ENCODE assay signal across 19 cellular contexts in the genomic region with DNA sequence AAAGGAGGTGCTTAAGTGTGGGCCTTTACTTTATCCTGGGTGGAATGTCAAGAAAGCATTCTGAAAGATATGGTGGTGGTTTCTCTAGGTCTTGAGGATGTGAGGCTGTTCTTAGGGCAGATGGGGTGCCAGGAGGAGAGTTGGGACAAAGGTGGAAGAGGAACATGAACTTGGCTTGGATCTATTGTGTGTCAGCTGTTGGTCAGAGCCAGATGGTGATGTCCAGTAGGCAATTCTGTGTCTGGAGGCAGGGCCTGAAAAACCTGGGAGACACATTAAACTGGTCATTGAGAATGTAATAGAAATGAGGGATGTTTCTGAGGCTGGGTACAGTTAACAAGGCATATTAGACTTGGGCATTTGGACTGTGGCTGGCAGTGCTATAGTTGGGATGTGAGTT. TPM values are rescaled to one million over a fixed set of nuclear protein-coding genes. Genes with fewer than 3 reads are reported as not detected.
DNase-seq lines count a peak whose midpoint lies in the region; ATAC-seq and TF ChIP-seq lines count a peak whose summit lies in the region.
"Had no signal": no experiment of that assay in that cellular context is flagged by ENCODE, and none has a peak within 500 bp of the region (broad histone marks: within the 10 kb centered on the region; RNA-seq: fewer than 3 reads in every experiment).

No MANE protein-coding gene starts in this region.

- no peaks in the 10 kb centered on the region for H3K9me3 Mint-ChIP-seq in natural killer cell treated with Interleukin-12 subunit alpha and Interleukin-12 subunit beta and Interleukin-15 and Interleukin-18, amount 100 ng/mL, for 72 hours
- H3K9me3 Mint-ChIP-seq in natural killer cell = no peaks in the 10 kb centered on the region
- H3K9me3 Mint-ChIP-seq in osteocyte (ENCODE audit: unreplicated experiment) = no peaks in the 10 kb centered on the region
- no peaks in the 10 kb centered on the region for H3K9me3 Mint-ChIP-seq in activated CD8-positive, alpha-beta memory T cell treated with anti-CD3 and anti-CD28 coated beads, Interleukin-2, amount 10 ng/mL, durations not matched to agents 7 days and 5 days (ENCODE audit: low read depth)

- intact Hi-C loops in natural killer cell (cut with micrococcal nuclease) = loop anchor here (5.0 kb wide), 2 partner anchors 117 to 137 kb away; no protein-coding TSS in a partner anchor

- H3K4me1 Mint-ChIP-seq in natural killer cell treated with Interleukin-12 subunit alpha and Interleukin-12 subunit beta and Interleukin-15 and Interleukin-18, amount 100 ng/mL, for 72 hours (ENCODE audit: low read depth in 2 of 2) = peaks cover 15 to 16% of the 10 kb centered on the region in 2 donors
- peaks cover 14 to 16% of the 10 kb centered on the region in 2 donors for H3K4me1 Mint-ChIP-seq in natural killer cell
- H3K4me1 Mint-ChIP-seq in osteocyte (ENCODE audit: unreplicated experiment) = peaks cover 68% of the 10 kb centered on the region
- H3K4me1 Mint-ChIP-seq in activated CD8-positive, alpha-beta memory T cell treated with anti-CD3 and anti-CD28 coated beads, Interleukin-2, amount 10 ng/mL, durations not matched to agents 7 days and 5 days = peaks cover 12% of the 10 kb centered on the region

- H3K27ac ChIP-seq in epithelial cell of prostate = peak overlapping the region; percentile 6
- H3K27ac ChIP-seq: GM23248 had no signal

- ATAC-seq in natural killer cell treated with Interleukin-12 subunit alpha and Interleukin-12 subunit beta and Interleukin-15 and Interleukin-18, amount 100 ng/mL, for 72 hours = no peak
- no peak for ATAC-seq in natural killer cell
- no peak for ATAC-seq in activated CD8-positive, alpha-beta memory T cell treated with anti-CD3 and anti-CD28 coated beads, Interleukin-2, amount 10 ng/mL, durations not matched to agents 7 days and 5 days
- ATAC-seq: HCT116, Panc1, Right ventricle myocardium inferior had no signal

- H3K4me3 Mint-ChIP-seq in natural killer cell treated with Interleukin-12 subunit alpha and Interleukin-12 subunit beta and Interleukin-15 and Interleukin-18, amount 100 ng/mL, for 72 hours = no peak overlapping the region
- H3K4me3 Mint-ChIP-seq in natural killer cell = no peak overlapping the region
- H3K4me3 Mint-ChIP-seq in osteocyte (ENCODE audit: unreplicated experiment) = peak overlapping the region; percentile 3
- H3K4me3 Mint-ChIP-seq in activated CD8-positive, alpha-beta memory T cell treated with anti-CD3 and anti-CD28 coated beads, Interleukin-2, amount 10 ng/mL, durations not matched to agents 7 days and 5 days = no peak overlapping the region

- DNase-seq in natural killer cell treated with Interleukin-12 subunit alpha and Interleukin-12 subunit beta and Interleukin-15 and Interleukin-18, amount 100 ng/mL, for 72 hours (ENCODE audit: low spot score) = no peak
- no peak for DNase-seq in natural killer cell
- no peak for DNase-seq in epithelial cell of prostate (ENCODE audit: low read depth, low spot score)
- no peak for DNase-seq in osteocyte (ENCODE audit: extremely low spot score, unreplicated experiment)
- no peak for DNase-seq in activated CD8-positive, alpha-beta memory T cell treated with anti-CD3 and anti-CD28 coated beads, Interleukin-2, amount 10 ng/mL, durations not matched to agents 7 days and 5 days
- no peak for DNase-seq in COLO668 (lab: John Stamatoyannopoulos, UW; ENCODE audit: unreplicated experiment)
- DNase-seq in HPDE6-E6E7 (ENCODE audit: extremely low spot score) = no peak
- no peak for DNase-seq in activated effector memory CD4-positive, alpha-beta T cell treated with anti-CD3 and anti-CD28 coated beads, Interleukin-2, amount 50 U/mL, for 16 hours
- DNase-seq: CD4-positive, alpha-beta memory T cell; DMS79 treated with DMSO at 0.1 percent for 48 hours; GDM1; MM.1S; NCI-H1105; NCI-H1694; NCI-H510A treated with DMSO at 0.1 percent for 48 hours had no signal

- H3K36me3 Mint-ChIP-seq in natural killer cell treated with Interleukin-12 subunit alpha and Interleukin-12 subunit beta and Interleukin-15 and Interleukin-18, amount 100 ng/mL, for 72 hours = no peaks in the 10 kb centered on the region
- H3K36me3 Mint-ChIP-seq in natural killer cell (no peaks in the 10 kb centered on the region), osteocyte (ENCODE audit: unreplicated experiment) (no peaks in the 10 kb centered on the region)
- no peaks in the 10 kb centered on the region for H3K36me3 Mint-ChIP-seq in activated CD8-positive, alpha-beta memory T cell treated with anti-CD3 and anti-CD28 coated beads, Interleukin-2, amount 10 ng/mL, durations not matched to agents 7 days and 5 days

- CTCF ChIA-PET in activated CD8-positive, alpha-beta memory T cell treated with anti-CD3 and anti-CD28 coated beads, Interleukin-2, amount 10 ng/mL, durations not matched to agents 7 days and 5 days (lab: Charles Lee) = no interaction called here

- H3K27ac Mint-ChIP-seq in natural killer cell treated with Interleukin-12 subunit alpha and Interleukin-12 subunit beta and Interleukin-15 and Interleukin-18, amount 100 ng/mL, for 72 hours = peak overlapping the region; percentile 19 to 61
- H3K27ac Mint-ChIP-seq in natural killer cell = peak overlapping the region in 1 of 2 donors; percentile 17
- peak overlapping the region; percentile 67 for H3K27ac Mint-ChIP-seq in osteocyte (ENCODE audit: unreplicated experiment)
- H3K27ac Mint-ChIP-seq in activated CD8-positive, alpha-beta memory T cell treated with anti-CD3 and anti-CD28 coated beads, Interleukin-2, amount 10 ng/mL, durations not matched to agents 7 days and 5 days = no peak overlapping the region

- TF ChIP-seq CTCF in natural killer cell (IDR thresholded peaks at IDR 0.05) = no peak
- TF ChIP-seq CTCF in osteocyte (IDR thresholded peaks at IDR 0.05) = no peak

- no peaks in the 10 kb centered on the region for H3K27me3 Mint-ChIP-seq in natural killer cell treated with Interleukin-12 subunit alpha and Interleukin-12 subunit beta and Interleukin-15 and Interleukin-18, amount 100 ng/mL, for 72 hours
- H3K27me3 Mint-ChIP-seq in natural killer cell (ENCODE audit: low read depth in 2 of 2) (no peaks in the 10 kb centered on the region), osteocyte (ENCODE audit: unreplicated experiment) (no peaks in the 10 kb centered on the region)
- H3K27me3 Mint-ChIP-seq in activated CD8-positive, alpha-beta memory T cell treated with anti-CD3 and anti-CD28 coated beads, Interleukin-2, amount 10 ng/mL, durations not matched to agents 7 days and 5 days = peaks cover 29% of the 10 kb centered on the region

RNA-seq across cellular contexts. Expression of a gene that starts 32.6 kb away (rescaled TPM):
- total RNA-seq in natural killer cell treated with Interleukin-12 subunit alpha and Interleukin-12 subunit beta and Interleukin-15 and Interleukin-18, amount 100 ng/mL, for 72 hours = 10 to 100 TPM; 14.1 to 16.2 TPM
- total RNA-seq in natural killer cell (10 to 100 TPM; 25.0 to 47.3 (median 37.2) TPM), osteocyte (4.0 and 6.5 TPM in 2 replicates)
- total RNA-seq in activated CD8-positive, alpha-beta memory T cell treated with anti-CD3 and anti-CD28 coated beads, Interleukin-2, amount 10 ng/mL, durations not matched to agents 7 days and 5 days = 10 to 100 TPM in 1 of 2 experiments, 1 to 10 TPM in 1; 4.7 to 16.0 TPM

RNA-seq across cellular contexts. Expression of a gene that starts 48.0 kb away (rescaled TPM):
- 10 to 100 TPM; 59.3 to 65.3 TPM for total RNA-seq in natural killer cell treated with Interleukin-12 subunit alpha and Interleukin-12 subunit beta and Interleukin-15 and Interleukin-18, amount 100 ng/mL, for 72 hours
- 100 to 1,000 TPM; 151 to 165 (median 161) TPM for total RNA-seq in natural killer cell
- 54.7 and 55.9 TPM in 2 replicates for total RNA-seq in osteocyte
- 10 to 100 TPM; 78.2 to 79.9 TPM for total RNA-seq in activated CD8-positive, alpha-beta memory T cell treated with anti-CD3 and anti-CD28 coated beads, Interleukin-2, amount 10 ng/mL, durations not matched to agents 7 days and 5 days
